ENCODE assay signal across 1 cellular context in genomic region chr22:46746620-46747019, GRCh38.
TF ChIP-seq lines count a peak whose summit lies in the region.

No MANE protein-coding gene starts in this region.

TF ChIP-seq in IMR-90, 13 proteins besides CTCF, POLR2A, EP300 and RAD21:
- TF ChIP-seq MXI1 (IDR thresholded peaks at IDR 0.05; ENCODE audit: borderline replicate concordance, low read depth, low read length) (no peak), RFX5 (IDR thresholded peaks at IDR 0.05; ENCODE audit: low read depth, low read length) (no peak), ELK1 (IDR thresholded peaks at IDR 0.05; ENCODE audit: borderline replicate concordance, low read depth, low read length) (no peak), NFE2L2 (IDR thresholded peaks at IDR 0.05; ENCODE audit: low read depth, low read length) (no peak), SMC3 (IDR thresholded peaks at IDR 0.05; ENCODE audit: low read depth, low read length) (no peak), MAZ (IDR thresholded peaks at IDR 0.05; ENCODE audit: borderline replicate concordance, low read depth, low read length) (no peak), BHLHE40 (IDR thresholded peaks at IDR 0.05; ENCODE audit: low read depth, low read length) (no peak), USF2 (IDR thresholded peaks at IDR 0.05; ENCODE audit: low read depth, low read length) (no peak), RCOR1 (IDR thresholded peaks at IDR 0.05; ENCODE audit: insufficient replicate concordance, low read length) (no peak), CEBPB (IDR thresholded peaks at IDR 0.05; ENCODE audit: low read depth, low read length) (no peak)
